8 cellular contexts compared by ENCODE assay signal in genomic region chr19:4139614-4140236, GRCh38. TPM values are rescaled to one million over a fixed set of nuclear protein-coding genes. Genes with fewer than 3 reads are reported as not detected.
DNase-seq lines count a peak whose midpoint lies in the region; ATAC-seq and TF ChIP-seq lines count a peak whose summit lies in the region.

No MANE protein-coding gene starts in this region.

- H3K27ac Mint-ChIP-seq in GM23338 (no peak overlapping the region), endothelial cell (ENCODE audit: unreplicated experiment) (no peak overlapping the region)

- peaks cover 3% of the 10 kb centered on the region; the same call in 1 of the 3 replicates for H3K4me1 Mint-ChIP-seq in GM23338
- no peaks in the 10 kb centered on the region for H3K4me1 Mint-ChIP-seq in endothelial cell (ENCODE audit: unreplicated experiment)

- H3K9me3 Mint-ChIP-seq in GM23338, result no peaks in the 10 kb centered on the region; the same call in 2 of the 3 replicates
- H3K9me3 Mint-ChIP-seq in endothelial cell (ENCODE audit: unreplicated experiment), result no peaks in the 10 kb centered on the region

- H3K36me3 Mint-ChIP-seq in GM23338 (ENCODE audit: low read depth) (no peaks in the 10 kb centered on the region), endothelial cell (ENCODE audit: low read depth, unreplicated experiment) (no peaks in the 10 kb centered on the region)

- no peaks in the 10 kb centered on the region for H4K20me1 ChIP-seq in GM23338 (replicated peaks; ENCODE audit: insufficient read depth)

- no peak overlapping the region for H3K27ac ChIP-seq in GM23338 (ENCODE audit: low read depth)
- peak overlapping the region; percentile 60 to 63 for H3K27ac ChIP-seq in mucosa of rectum (ENCODE audit: low read depth in 2 of 2, low read length in 2 of 2)

- no peak overlapping the region for H2AFZ ChIP-seq in GM23338

- ATAC-seq in GM23338 (peak; percentile 91), HG03175 (IDR thresholded peaks at IDR 0.05; ENCODE audit: unreplicated experiment) (no peak)

- H3K9me3 ChIP-seq in mucosa of rectum (ENCODE audit: control insufficient read depth in 2 of 2, low read length in 2 of 2), result no peaks in the 10 kb centered on the region

- H3K27me3 Mint-ChIP-seq in GM23338 (ENCODE audit: insufficient read depth, low read depth, poor library complexity) (peaks cover 11% of the 10 kb centered on the region), endothelial cell (ENCODE audit: unreplicated experiment) (peaks cover 3% of the 10 kb centered on the region)

- no peaks in the 10 kb centered on the region for H3F3A ChIP-seq in GM23338 (replicated peaks; ENCODE audit: low read depth)

- H3K27me3 ChIP-seq in GM23338 (ENCODE audit: insufficient read depth) (no peaks in the 10 kb centered on the region), mucosa of rectum (ENCODE audit: control insufficient read depth in 2 of 2, insufficient read depth in 2 of 2, low read length in 2 of 2) (no peaks in the 10 kb centered on the region)

- peak; percentile 74 for TF ChIP-seq CTCF in AG10803 (conservative IDR thresholded peaks at IDR 0.05; ENCODE audit: low read length)
- TF ChIP-seq CTCF in GM23338 (conservative IDR thresholded peaks at IDR 0.05; ENCODE audit: low read depth in 2 of 2), result peak; percentile 84 to 90
- TF ChIP-seq CTCF in endothelial cell (IDR thresholded peaks at IDR 0.05; ENCODE audit: unreplicated experiment), result peak; percentile 70

- DNase-seq in AG10803 (ENCODE audit: low read depth), result peak; percentile 28
- DNase-seq in GM23338 (ENCODE audit: low spot score), result peak; percentile 83
- peak; percentile 55 to 56 for DNase-seq in NOMO-1 (lab: John Stamatoyannopoulos, UW; ENCODE audit: unreplicated experiment in 2 of 2)
- peak; percentile 99 for DNase-seq in activated CD8-positive, alpha-beta memory T cell treated with anti-CD3 and anti-CD28 coated beads for 24 hours
- DNase-seq in endothelial cell (ENCODE audit: low spot score), result peak; percentile 86
- DNase-seq in stimulated activated CD8-positive, alpha-beta memory T cell treated with anti-CD3 and anti-CD28 coated beads, Interleukin-7, amount 100 ng/mL, for 1 hour (ENCODE audit: low read depth in 2 of 2), result peak; percentile 73 to 89

- no peaks in the 10 kb centered on the region for H3K79me2 ChIP-seq in GM23338 (replicated peaks; ENCODE audit: insufficient read depth)

- H3K4me1 ChIP-seq in GM23338 (ENCODE audit: insufficient read depth), result no peaks in the 10 kb centered on the region
- peaks cover 14 to 35% of the 10 kb centered on the region in 2 donors for H3K4me1 ChIP-seq in mucosa of rectum (ENCODE audit: control insufficient read depth in 2 of 2, insufficient read depth in 2 of 2, low read length in 2 of 2)

- 0 out of 2 replicates have a peak overlapping the region, but pooled peaks have one; percentile 21 for H3K4me2 ChIP-seq in GM23338

- H3K4me3 ChIP-seq in AG10803 (ENCODE audit: low read length) (no peak overlapping the region), GM23338 (no peak overlapping the region), mucosa of rectum (ENCODE audit: low read length in 2 of 2) (no peak overlapping the region)

- H3K9ac ChIP-seq in mucosa of rectum (ENCODE audit: low read depth in 1 of 2, low read length in 2 of 2), result peak overlapping the region in 1 of 2 donors; percentile 1

- no peaks in the 10 kb centered on the region for H3K9me2 ChIP-seq in GM23338 (ENCODE audit: insufficient read depth)

- no peak overlapping the region for H3K4me3 Mint-ChIP-seq in GM23338
- H3K4me3 Mint-ChIP-seq in endothelial cell (ENCODE audit: unreplicated experiment), result no peak overlapping the region

- H3K36me3 ChIP-seq in GM23338 (ENCODE audit: insufficient read depth) (no peaks in the 10 kb centered on the region), mucosa of rectum (ENCODE audit: control insufficient read depth in 2 of 2, insufficient read depth in 2 of 2, low read length in 2 of 2) (no peaks in the 10 kb centered on the region)

TF ChIP-seq in GM23338, 12 proteins besides CTCF, POLR2A, EP300 and RAD21 (continues in another document):
- TF ChIP-seq POLR2AphosphoS5 (IDR thresholded peaks at IDR 0.05; ENCODE audit: low read depth), result no peak
- TF ChIP-seq, protein P1, sequence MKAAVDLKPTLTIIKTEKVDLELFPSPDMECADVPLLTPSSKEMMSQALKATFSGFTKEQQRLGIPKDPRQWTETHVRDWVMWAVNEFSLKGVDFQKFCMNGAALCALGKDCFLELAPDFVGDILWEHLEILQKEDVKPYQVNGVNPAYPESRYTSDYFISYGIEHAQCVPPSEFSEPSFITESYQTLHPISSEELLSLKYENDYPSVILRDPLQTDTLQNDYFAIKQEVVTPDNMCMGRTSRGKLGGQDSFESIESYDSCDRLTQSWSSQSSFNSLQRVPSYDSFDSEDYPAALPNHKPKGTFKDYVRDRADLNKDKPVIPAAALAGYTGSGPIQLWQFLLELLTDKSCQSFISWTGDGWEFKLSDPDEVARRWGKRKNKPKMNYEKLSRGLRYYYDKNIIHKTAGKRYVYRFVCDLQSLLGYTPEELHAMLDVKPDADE (IDR thresholded peaks at IDR 0.05), result no peak
- TF ChIP-seq, protein P2, sequence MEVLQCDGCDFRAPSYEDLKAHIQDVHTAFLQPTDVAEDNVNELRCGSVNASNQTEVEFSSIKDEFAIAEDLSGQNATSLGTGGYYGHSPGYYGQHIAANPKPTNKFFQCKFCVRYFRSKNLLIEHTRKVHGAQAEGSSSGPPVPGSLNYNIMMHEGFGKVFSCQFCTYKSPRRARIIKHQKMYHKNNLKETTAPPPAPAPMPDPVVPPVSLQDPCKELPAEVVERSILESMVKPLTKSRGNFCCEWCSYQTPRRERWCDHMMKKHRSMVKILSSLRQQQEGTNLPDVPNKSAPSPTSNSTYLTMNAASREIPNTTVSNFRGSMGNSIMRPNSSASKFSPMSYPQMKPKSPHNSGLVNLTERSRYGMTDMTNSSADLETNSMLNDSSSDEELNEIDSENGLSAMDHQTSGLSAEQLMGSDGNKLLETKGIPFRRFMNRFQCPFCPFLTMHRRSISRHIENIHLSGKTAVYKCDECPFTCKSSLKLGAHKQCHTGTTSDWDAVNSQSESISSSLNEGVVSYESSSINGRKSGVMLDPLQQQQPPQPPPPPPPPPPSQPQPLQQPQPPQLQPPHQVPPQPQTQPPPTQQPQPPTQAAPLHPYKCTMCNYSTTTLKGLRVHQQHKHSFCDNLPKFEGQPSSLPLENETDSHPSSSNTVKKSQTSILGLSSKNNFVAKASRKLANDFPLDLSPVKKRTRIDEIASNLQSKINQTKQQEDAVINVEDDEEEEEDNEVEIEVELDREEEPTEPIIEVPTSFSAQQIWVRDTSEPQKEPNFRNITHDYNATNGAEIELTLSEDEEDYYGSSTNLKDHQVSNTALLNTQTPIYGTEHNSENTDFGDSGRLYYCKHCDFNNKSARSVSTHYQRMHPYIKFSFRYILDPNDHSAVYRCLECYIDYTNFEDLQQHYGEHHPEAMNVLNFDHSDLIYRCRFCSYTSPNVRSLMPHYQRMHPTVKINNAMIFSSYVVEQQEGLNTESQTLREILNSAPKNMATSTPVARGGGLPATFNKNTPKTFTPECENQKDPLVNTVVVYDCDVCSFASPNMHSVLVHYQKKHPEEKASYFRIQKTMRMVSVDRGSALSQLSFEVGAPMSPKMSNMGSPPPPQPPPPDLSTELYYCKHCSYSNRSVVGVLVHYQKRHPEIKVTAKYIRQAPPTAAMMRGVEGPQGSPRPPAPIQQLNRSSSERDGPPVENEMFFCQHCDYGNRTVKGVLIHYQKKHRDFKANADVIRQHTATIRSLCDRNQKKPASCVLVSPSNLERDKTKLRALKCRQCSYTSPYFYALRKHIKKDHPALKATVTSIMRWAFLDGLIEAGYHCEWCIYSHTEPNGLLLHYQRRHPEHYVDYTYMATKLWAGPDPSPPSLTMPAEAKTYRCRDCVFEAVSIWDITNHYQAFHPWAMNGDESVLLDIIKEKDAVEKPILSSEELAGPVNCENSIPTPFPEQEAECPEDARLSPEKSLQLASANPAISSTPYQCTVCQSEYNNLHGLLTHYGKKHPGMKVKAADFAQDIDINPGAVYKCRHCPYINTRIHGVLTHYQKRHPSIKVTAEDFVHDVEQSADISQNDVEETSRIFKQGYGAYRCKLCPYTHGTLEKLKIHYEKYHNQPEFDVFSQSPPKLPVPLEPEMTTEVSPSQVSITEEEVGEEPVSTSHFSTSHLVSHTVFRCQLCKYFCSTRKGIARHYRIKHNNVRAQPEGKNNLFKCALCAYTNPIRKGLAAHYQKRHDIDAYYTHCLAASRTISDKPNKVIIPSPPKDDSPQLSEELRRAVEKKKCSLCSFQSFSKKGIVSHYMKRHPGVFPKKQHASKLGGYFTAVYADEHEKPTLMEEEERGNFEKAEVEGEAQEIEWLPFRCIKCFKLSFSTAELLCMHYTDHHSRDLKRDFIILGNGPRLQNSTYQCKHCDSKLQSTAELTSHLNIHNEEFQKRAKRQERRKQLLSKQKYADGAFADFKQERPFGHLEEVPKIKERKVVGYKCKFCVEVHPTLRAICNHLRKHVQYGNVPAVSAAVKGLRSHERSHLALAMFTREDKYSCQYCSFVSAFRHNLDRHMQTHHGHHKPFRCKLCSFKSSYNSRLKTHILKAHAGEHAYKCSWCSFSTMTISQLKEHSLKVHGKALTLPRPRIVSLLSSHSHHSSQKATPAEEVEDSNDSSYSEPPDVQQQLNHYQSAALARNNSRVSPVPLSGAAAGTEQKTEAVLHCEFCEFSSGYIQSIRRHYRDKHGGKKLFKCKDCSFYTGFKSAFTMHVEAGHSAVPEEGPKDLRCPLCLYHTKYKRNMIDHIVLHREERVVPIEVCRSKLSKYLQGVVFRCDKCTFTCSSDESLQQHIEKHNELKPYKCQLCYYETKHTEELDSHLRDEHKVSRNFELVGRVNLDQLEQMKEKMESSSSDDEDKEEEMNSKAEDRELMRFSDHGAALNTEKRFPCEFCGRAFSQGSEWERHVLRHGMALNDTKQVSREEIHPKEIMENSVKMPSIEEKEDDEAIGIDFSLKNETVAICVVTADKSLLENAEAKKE (CRISPR knock-in tag; IDR thresholded peaks at IDR 0.05), result no peak

RNA-seq across cellular contexts. Expression of gene CREB3L3, which starts 13.7 kb away (rescaled TPM):
- not detected in 2 replicates for total RNA-seq in GM23338 (2014; rRNA removed; shearing (Covaris generic))
- 0.26 and 0.42 TPM in 2 replicates for polyA plus RNA-seq in GM23338 (2016; fragmentation: Nextera tagmentation; extraction: Ambion mirVana)
- not detected for total RNA-seq in endothelial cell (ENCODE audit: unreplicated experiment)

RNA-seq across cellular contexts. Expression of gene MAP2K2, which starts 15.8 kb away (rescaled TPM):
- total RNA-seq in GM23338 (2014; rRNA removed; shearing (Covaris generic)), result 140 and 151 TPM in 2 replicates
- polyA plus RNA-seq in GM23338 (2016; fragmentation: Nextera tagmentation; extraction: Ambion mirVana), result 99.7 and 108 TPM in 2 replicates
- 153 TPM for total RNA-seq in endothelial cell (ENCODE audit: unreplicated experiment)

RNA-seq across cellular contexts. Expression of gene SIRT6, which starts 42.6 kb away (rescaled TPM):
- 15.8 and 26.7 TPM in 2 replicates for total RNA-seq in GM23338 (2014; rRNA removed; shearing (Covaris generic))
- 18.9 and 19.3 TPM in 2 replicates for polyA plus RNA-seq in GM23338 (2016; fragmentation: Nextera tagmentation; extraction: Ambion mirVana)
- 24.6 TPM for total RNA-seq in endothelial cell (ENCODE audit: unreplicated experiment)

RNA-seq across cellular contexts. Expression of gene ANKRD24, which starts 42.8 kb away (rescaled TPM):
- total RNA-seq in GM23338 (2014; rRNA removed; shearing (Covaris generic)), result 13.4 and 18.0 TPM in 2 replicates
- 3.7 and 4.5 TPM in 2 replicates for polyA plus RNA-seq in GM23338 (2016; fragmentation: Nextera tagmentation; extraction: Ambion mirVana)
- total RNA-seq in endothelial cell (ENCODE audit: unreplicated experiment), result 0.82 TPM

Comparison
In these comparisons a context has a peak if more than half of its experiments do, and no peak if none do; other contexts are left out.
1. DNase-seq: peak in every context shown above with its lines; median percentile 99 in activated CD8-positive, alpha-beta memory T cell treated with anti-CD3 and anti-CD28 coated beads for 24 hours; 86 in endothelial cell; 83 in GM23338; 81 in stimulated activated CD8-positive, alpha-beta memory T cell treated with anti-CD3 and anti-CD28 coated beads, Interleukin-7, amount 100 ng/mL, for 1 hour; 56 in NOMO-1; 28 in AG10803.